ENCODE assay signal across 1 cellular context in genomic region chr15:51299187-51300015, GRCh38.
TF ChIP-seq lines count a peak whose summit lies in the region.

No MANE protein-coding gene starts in this region.

TF ChIP-seq in K562, 482 proteins besides CTCF, POLR2A, EP300 and RAD21 (continued from another document):
- TF ChIP-seq, protein P1, sequence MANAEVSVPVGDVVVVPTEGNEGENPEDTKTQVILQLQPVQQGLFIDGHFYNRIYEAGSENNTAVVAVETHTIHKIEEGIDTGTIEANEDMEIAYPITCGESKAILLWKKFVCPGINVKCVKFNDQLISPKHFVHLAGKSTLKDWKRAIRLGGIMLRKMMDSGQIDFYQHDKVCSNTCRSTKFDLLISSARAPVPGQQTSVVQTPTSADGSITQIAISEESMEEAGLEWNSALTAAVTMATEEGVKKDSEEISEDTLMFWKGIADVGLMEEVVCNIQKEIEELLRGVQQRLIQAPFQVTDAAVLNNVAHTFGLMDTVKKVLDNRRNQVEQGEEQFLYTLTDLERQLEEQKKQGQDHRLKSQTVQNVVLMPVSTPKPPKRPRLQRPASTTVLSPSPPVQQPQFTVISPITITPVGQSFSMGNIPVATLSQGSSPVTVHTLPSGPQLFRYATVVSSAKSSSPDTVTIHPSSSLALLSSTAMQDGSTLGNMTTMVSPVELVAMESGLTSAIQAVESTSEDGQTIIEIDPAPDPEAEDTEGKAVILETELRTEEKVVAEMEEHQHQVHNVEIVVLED (CRISPR knock-in tag; IDR thresholded peaks at IDR 0.05): no peak
- TF ChIP-seq ZNF277 (CRISPR knock-in tag; IDR thresholded peaks at IDR 0.05; ENCODE audit: borderline replicate concordance) (no peak), ZFP30 (CRISPR knock-in tag; IDR thresholded peaks at IDR 0.05; ENCODE audit: borderline replicate concordance) (no peak), FOXO4 (CRISPR knock-in tag; IDR thresholded peaks at IDR 0.05) (no peak), RBM17 (IDR thresholded peaks at IDR 0.05; ENCODE audit: borderline replicate concordance, low read depth, low read length) (no peak), PRPF4 (IDR thresholded peaks at IDR 0.05; ENCODE audit: insufficient read depth, low read depth, low read length, poor library complexity, severe bottlenecking) (no peak), ZNF134 (CRISPR knock-in tag; conservative IDR thresholded peaks at IDR 0.05) (no peak), XRCC3 (IDR thresholded peaks at IDR 0.05) (no peak), ZBTB26 (CRISPR knock-in tag; IDR thresholded peaks at IDR 0.05) (no peak)
